Comparison of ENCODE assay signal across 17 cellular contexts in the genomic region with DNA sequence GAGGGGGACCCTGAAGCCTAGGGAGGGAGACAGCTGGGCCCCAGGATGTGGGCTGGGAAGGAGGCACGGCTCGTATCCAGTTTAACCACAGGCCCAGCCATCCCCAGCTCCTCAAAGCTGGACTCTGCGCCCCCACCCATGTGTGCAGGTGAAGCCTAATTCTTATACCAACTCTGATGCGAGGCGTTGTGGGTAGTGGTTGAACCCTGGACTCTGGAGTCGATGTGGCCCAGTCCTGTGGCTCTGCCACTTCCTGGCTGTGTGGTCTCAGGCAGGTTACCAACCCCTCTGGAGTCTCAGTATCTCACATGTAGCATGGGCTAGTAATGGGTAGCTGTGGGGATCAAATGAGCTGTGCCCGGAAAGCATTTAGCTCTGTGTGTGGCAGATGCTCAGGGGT.
"Had no signal": no experiment of that assay in that cellular context is flagged by ENCODE, and none has a peak within 500 bp of the region (broad histone marks: within the 10 kb centered on the region; RNA-seq: fewer than 3 reads in every experiment).

No MANE protein-coding gene starts in this region.

- H3K27ac Mint-ChIP-seq: activated naive CD4-positive, alpha-beta T cell treated with anti-CD3 and anti-CD28 coated beads for 36 hours; activated T-helper 1 cell treated with anti-CD3 and anti-CD28 coated beads, Interleukin-12 subunit alpha, Interleukin-12 subunit beta, Interleukin-2, Interleukin-4 antibody, amounts not matched to agents 30 ng/mL and 10 ng/mL and 1 ng/mL, durations not matched to agents 14 hours and 24 hours and 36 hours; nephron had no signal

- H3K27ac ChIP-seq: esophagus muscularis mucosa, hepatocyte, right atrium auricular region, skin epidermis, transverse colon had no signal

- H3K9me3 ChIP-seq: esophagus muscularis mucosa, right atrium auricular region, transverse colon had no signal

- ATAC-seq: left ventricle myocardium superior had no signal

- H3K9me3 Mint-ChIP-seq: activated naive CD4-positive, alpha-beta T cell treated with anti-CD3 and anti-CD28 coated beads for 36 hours; activated T-helper 1 cell treated with anti-CD3 and anti-CD28 coated beads, Interleukin-12 subunit alpha, Interleukin-12 subunit beta, Interleukin-2, Interleukin-4 antibody, amounts not matched to agents 30 ng/mL and 10 ng/mL and 1 ng/mL, durations not matched to agents 14 hours and 24 hours and 36 hours; nephron had no signal

- H3K36me3 ChIP-seq: esophagus muscularis mucosa, right atrium auricular region, transverse colon had no signal

- H3K4me3 ChIP-seq: esophagus muscularis mucosa, hepatocyte, right atrium auricular region, skin epidermis, transverse colon had no signal

- H3K27me3 ChIP-seq: esophagus muscularis mucosa, hepatocyte, right atrium auricular region, transverse colon had no signal

- H3K4me3 Mint-ChIP-seq: activated naive CD4-positive, alpha-beta T cell treated with anti-CD3 and anti-CD28 coated beads for 36 hours; activated T-helper 1 cell treated with anti-CD3 and anti-CD28 coated beads, Interleukin-12 subunit alpha, Interleukin-12 subunit beta, Interleukin-2, Interleukin-4 antibody, amounts not matched to agents 30 ng/mL and 10 ng/mL and 1 ng/mL, durations not matched to agents 14 hours and 24 hours and 36 hours; nephron had no signal

- DNase-seq: activated CD4-positive, CD25-positive, alpha-beta regulatory T cell; activated CD8-positive, alpha-beta memory T cell treated with anti-CD3 and anti-CD28 coated beads, Interleukin-2, amount 50 U/mL, for 4 hours; activated naive CD4-positive, alpha-beta T cell treated with anti-CD3 and anti-CD28 coated beads for 36 hours; caudate nucleus; left ventricle myocardium superior; mesenchymal stem cell; occipital lobe; stimulated activated CD4-positive, alpha-beta T cell treated with anti-CD3 and anti-CD28 coated beads, Interleukin-15, amount 100 ng/mL, for 24 hours; stimulated activated CD4-positive, alpha-beta T cell treated with anti-CD3 and anti-CD28 coated beads, Interleukin-4, amount 100 ng/mL, for 1 hour; stimulated activated naive CD4-positive, alpha-beta T cell; transverse colon had no signal
